9 cellular contexts compared by ENCODE assay signal in genomic region chr14:49173765-49174373, GRCh38.
DNase-seq lines count a peak whose midpoint lies in the region; ATAC-seq and TF ChIP-seq lines count a peak whose summit lies in the region.
"Had no signal": no experiment of that assay in that cellular context is flagged by ENCODE, and none has a peak within 500 bp of the region (broad histone marks: within the 10 kb centered on the region; RNA-seq: fewer than 3 reads in every experiment).

No MANE protein-coding gene starts in this region.

- no peak overlapping the region for H3K27ac Mint-ChIP-seq in MCF 10A (ENCODE audit: low read depth, unreplicated experiment)
- H3K27ac Mint-ChIP-seq: naive thymus-derived CD4-positive, alpha-beta T cell had no signal

- no peaks in the 10 kb centered on the region for H3K4me1 Mint-ChIP-seq in MCF 10A (ENCODE audit: insufficient read depth, unreplicated experiment)
- H3K4me1 Mint-ChIP-seq: naive thymus-derived CD4-positive, alpha-beta T cell had no signal

- BruUV-seq in MCF 10A (replicated peaks; lab: Mats Ljungman, UMichigan): no TSS peak

- TF ChIP-seq EP300 in upper lobe of left lung (IDR thresholded peaks at IDR 0.05): no peak

- TF ChIP-seq CTCF in MCF 10A (IDR thresholded peaks at IDR 0.05; ENCODE audit: unreplicated experiment): peak; percentile 71
- peak in 1 of 3 donors; percentile 16 for TF ChIP-seq CTCF in breast epithelium (IDR thresholded peaks at IDR 0.05)
- TF ChIP-seq CTCF in astrocyte of the cerebellum (IDR thresholded peaks at IDR 0.05; ENCODE audit: low read depth, low read length, missing control alignments): peak; percentile 77
- peak in 3 of 6 experiments; percentile 44 to 59 (median 50) for TF ChIP-seq CTCF in upper lobe of left lung (IDR thresholded peaks at IDR 0.05)

- H3K27me3 ChIP-seq in breast epithelium: no peaks in the 10 kb centered on the region
- H3K27me3 ChIP-seq in upper lobe of left lung: no peaks in the 10 kb centered on the region

- no peaks in the 10 kb centered on the region for H3K9me3 Mint-ChIP-seq in MCF 10A (ENCODE audit: unreplicated experiment)

- peaks cover 0 to 3% of the 10 kb centered on the region in 2 donors for H3K9me3 ChIP-seq in breast epithelium
- no peaks in the 10 kb centered on the region for H3K9me3 ChIP-seq in upper lobe of left lung

- H3K4me1 ChIP-seq in breast epithelium (no peaks in the 10 kb centered on the region), upper lobe of left lung (no peaks in the 10 kb centered on the region)

- no peaks in the 10 kb centered on the region for H3K36me3 Mint-ChIP-seq in MCF 10A (ENCODE audit: insufficient read depth, unreplicated experiment)
- H3K36me3 Mint-ChIP-seq: naive thymus-derived CD4-positive, alpha-beta T cell had no signal

- H3K27me3 Mint-ChIP-seq in MCF 10A (ENCODE audit: insufficient read depth, unreplicated experiment): peaks cover 31% of the 10 kb centered on the region

- H3K4me3 Mint-ChIP-seq in MCF 10A (ENCODE audit: unreplicated experiment): no peak overlapping the region
- H3K4me3 Mint-ChIP-seq: naive thymus-derived CD4-positive, alpha-beta T cell had no signal

- peak; percentile 99 for ATAC-seq in GM21723 (IDR thresholded peaks at IDR 0.05; ENCODE audit: unreplicated experiment)
- peak; percentile 61 to 65 for ATAC-seq in upper lobe of left lung (ENCODE audit: low FRiP score in 2 of 2)
- ATAC-seq: naive thymus-derived CD4-positive, alpha-beta T cell had no signal

- POLR2A ChIA-PET in MCF 10A (lab: Yijun Ruan, JAX): no interaction called here

- H3K27ac ChIP-seq in breast epithelium: no peak overlapping the region
- no peak overlapping the region for H3K27ac ChIP-seq in upper lobe of left lung

- TF ChIP-seq POLR2A in breast epithelium (IDR thresholded peaks at IDR 0.05): no peak
- no peak for TF ChIP-seq POLR2A in upper lobe of left lung (IDR thresholded peaks at IDR 0.05)

- H3K36me3 ChIP-seq in breast epithelium (no peaks in the 10 kb centered on the region), upper lobe of left lung (no peaks in the 10 kb centered on the region)

- intact Hi-C loops in MCF 10A (cut with micrococcal nuclease) (loop anchor here (1.0 to 10.0 kb wide), 5 partner anchors 323 to 1729 kb away; no protein-coding TSS in a partner anchor), breast epithelium (cut with DNase I; ENCODE audit: low total_unique reads) (no loop called here)

- CTCF ChIA-PET in MCF 10A (lab: Yijun Ruan, JAX): interaction anchor here (0.6 to 2.0 kb wide), 19 partner anchors 12 to 1542 kb away, joined by 3 to 7 read pairs (median 3); no protein-coding TSS in a partner anchor

- H3K4me3 ChIP-seq in breast epithelium (no peak overlapping the region), astrocyte of the cerebellum (ENCODE audit: low read depth, low read length) (no peak overlapping the region), upper lobe of left lung (no peak overlapping the region)

- 32 to 38% methylated on average over 3 of the region's 3 CpGs for WGBS in upper lobe of left lung, 2 donors

- DNase-seq in MCF 10A (ENCODE audit: unreplicated experiment) (peak; percentile 75), breast epithelium (ENCODE audit: low spot score in 2 of 2) (no peak), HT-29 (ENCODE audit: low spot score) (peak; percentile 75), NOMO-1 treated with dmso at 0.1 percent for 144 hours (lab: John Stamatoyannopoulos, UW; ENCODE audit: unreplicated experiment) (peak; percentile 2), astrocyte of the cerebellum (ENCODE audit: low read depth) (peak; percentile 72), kidney glomerular epithelial cell (lab: John Stamatoyannopoulos, UW) (peak; percentile 70), upper lobe of left lung (peak in 1 of 2 donors; percentile 58)

- in situ Hi-C loops in astrocyte of the cerebellum (cut with HindIII; ENCODE audit: low sequenced_read_pairs): no loop called here

Comparison
In these comparisons a context has a peak if more than half of its experiments do, and no peak if none do; other contexts are left out.
1. DNase-seq: peak in MCF 10A (single experiment), HT-29 (single experiment), NOMO-1 treated with dmso at 0.1 percent for 144 hours (single experiment), astrocyte of the cerebellum (single experiment) and kidney glomerular epithelial cell (single experiment); none in breast epithelium (0 of 2).